19 cellular contexts compared by ENCODE assay signal in the genomic region with DNA sequence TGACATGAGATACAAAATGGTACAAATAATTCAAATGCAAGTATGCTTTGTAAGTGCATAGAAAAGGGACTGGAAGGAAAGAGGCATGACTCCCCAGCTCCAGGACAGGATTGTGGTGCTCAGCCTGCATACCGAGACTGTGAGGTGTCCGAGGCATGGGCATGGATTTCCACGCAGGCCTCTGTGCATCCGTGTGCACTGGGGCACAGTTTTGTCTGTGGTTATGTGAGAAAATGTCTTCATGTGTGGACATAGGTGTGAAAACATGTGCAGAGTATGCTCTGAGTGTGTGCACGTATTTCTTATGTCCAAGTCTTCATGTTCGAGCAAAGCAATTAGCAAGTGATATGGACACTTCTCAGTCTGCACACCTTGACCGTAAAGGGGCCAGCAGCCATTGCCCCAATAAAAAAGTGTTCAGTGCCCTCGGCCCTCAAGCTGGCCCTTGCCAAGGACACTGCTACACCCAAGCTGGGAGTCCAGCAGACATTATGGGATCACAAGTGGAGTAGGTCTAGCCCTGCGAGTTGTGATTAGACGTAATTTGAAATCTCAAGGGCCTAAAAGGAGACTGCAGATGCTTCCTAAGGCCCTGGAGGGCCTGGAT.
"Had no signal": no experiment of that assay in that cellular context is flagged by ENCODE, and none has a peak within 500 bp of the region (broad histone marks: within the 10 kb centered on the region; RNA-seq: fewer than 3 reads in every experiment).

No MANE protein-coding gene starts in this region.

- ATAC-seq: activated naive CD8-positive, alpha-beta T cell treated with anti-CD3 and anti-CD28 coated beads, Interleukin-2, amount 50 U/mL, for 24 hours; left colon; lower lobe of right lung; stimulated activated naive B cell treated with anti-CD40 and anti-IgM and Interleukin-4, amounts not matched to agents 10 μg/mL and 1 μg/mL and 100 μg/mL, for 72 hours had no signal

- H3K27ac ChIP-seq: brain microvascular endothelial cell, lower lobe of right lung, thoracic aorta, VCaP had no signal

- H3K27me3 Mint-ChIP-seq: activated naive CD4-positive, alpha-beta T cell treated with anti-CD3 and anti-CD28 coated beads, Interleukin-2, amount 10 ng/mL, durations not matched to agents 7 days and 5 days; activated naive CD8-positive, alpha-beta T cell treated with anti-CD3 and anti-CD28 coated beads, Interleukin-2, amount 50 U/mL, for 24 hours; stimulated activated naive B cell treated with anti-CD40 and anti-IgM and Interleukin-4, amounts not matched to agents 10 μg/mL and 1 μg/mL and 100 μg/mL, for 72 hours had no signal

- H3K4me3 Mint-ChIP-seq: activated naive CD4-positive, alpha-beta T cell treated with anti-CD3 and anti-CD28 coated beads, Interleukin-2, amount 10 ng/mL, durations not matched to agents 7 days and 5 days; activated naive CD8-positive, alpha-beta T cell treated with anti-CD3 and anti-CD28 coated beads, Interleukin-2, amount 50 U/mL, for 24 hours; activated T-cell treated with anti-CD3 and anti-CD28 coated beads, Interleukin-2, amount 50 U/mL, for 24 hours; central memory CD8-positive, alpha-beta T cell; mesothelial cell of epicardium; nephron; stimulated activated naive B cell treated with anti-CD40 and anti-IgM and Interleukin-4, amounts not matched to agents 10 μg/mL and 1 μg/mL and 100 μg/mL, for 72 hours had no signal

- H3K36me3 Mint-ChIP-seq: activated naive CD4-positive, alpha-beta T cell treated with anti-CD3 and anti-CD28 coated beads, Interleukin-2, amount 10 ng/mL, durations not matched to agents 7 days and 5 days; mesothelial cell of epicardium; stimulated activated naive B cell treated with anti-CD40 and anti-IgM and Interleukin-4, amounts not matched to agents 10 μg/mL and 1 μg/mL and 100 μg/mL, for 72 hours had no signal

- H3K4me3 ChIP-seq: esophagus squamous epithelium, lower lobe of right lung, thoracic aorta had no signal

- H3K27ac Mint-ChIP-seq: activated naive CD4-positive, alpha-beta T cell treated with anti-CD3 and anti-CD28 coated beads, Interleukin-2, amount 10 ng/mL, durations not matched to agents 7 days and 5 days; activated naive CD8-positive, alpha-beta T cell treated with anti-CD3 and anti-CD28 coated beads, Interleukin-2, amount 50 U/mL, for 24 hours; activated T-cell treated with anti-CD3 and anti-CD28 coated beads, Interleukin-2, amount 50 U/mL, for 24 hours; mesothelial cell of epicardium; nephron; stimulated activated naive B cell treated with anti-CD40 and anti-IgM and Interleukin-4, amounts not matched to agents 10 μg/mL and 1 μg/mL and 100 μg/mL, for 72 hours had no signal

- DNase-seq: activated CD4-positive, alpha-beta T cell treated with anti-CD3 and anti-CD28 coated beads for 1 hour; activated CD4-positive, alpha-beta T cell treated with anti-CD3 and anti-CD28 coated beads, Interleukin-2, amount 50 U/mL, for 48 hours; activated naive CD4-positive, alpha-beta T cell treated with anti-CD3 and anti-CD28 coated beads, Interleukin-2, amount 10 ng/mL, durations not matched to agents 7 days and 5 days; activated naive CD8-positive, alpha-beta T cell treated with anti-CD3 and anti-CD28 coated beads, Interleukin-2, amount 50 U/mL, for 24 hours; brain microvascular endothelial cell; effector CD8-positive, alpha-beta T cell; esophagus squamous epithelium; left colon; lower lobe of right lung; stimulated activated CD4-positive, alpha-beta T cell treated with anti-CD3 and anti-CD28 coated beads, Interleukin-15, amount 100 ng/mL, for 24 hours; stimulated activated CD4-positive, alpha-beta T cell treated with anti-CD3 and anti-CD28 coated beads, Interleukin-4, amount 100 ng/mL, for 1 hour; stimulated activated naive B cell treated with anti-CD40 and anti-IgM and Interleukin-4, amounts not matched to agents 10 μg/mL and 1 μg/mL and 100 μg/mL, for 72 hours; T-helper 2 cell had no signal

- H3K4me1 Mint-ChIP-seq: activated naive CD4-positive, alpha-beta T cell treated with anti-CD3 and anti-CD28 coated beads, Interleukin-2, amount 10 ng/mL, durations not matched to agents 7 days and 5 days; activated naive CD8-positive, alpha-beta T cell treated with anti-CD3 and anti-CD28 coated beads, Interleukin-2, amount 50 U/mL, for 24 hours; central memory CD8-positive, alpha-beta T cell; nephron; stimulated activated naive B cell treated with anti-CD40 and anti-IgM and Interleukin-4, amounts not matched to agents 10 μg/mL and 1 μg/mL and 100 μg/mL, for 72 hours had no signal

- H3K9me3 Mint-ChIP-seq: activated naive CD4-positive, alpha-beta T cell treated with anti-CD3 and anti-CD28 coated beads, Interleukin-2, amount 10 ng/mL, durations not matched to agents 7 days and 5 days; activated naive CD8-positive, alpha-beta T cell treated with anti-CD3 and anti-CD28 coated beads, Interleukin-2, amount 50 U/mL, for 24 hours; activated T-cell treated with anti-CD3 and anti-CD28 coated beads, Interleukin-2, amount 50 U/mL, for 24 hours; central memory CD8-positive, alpha-beta T cell; mesothelial cell of epicardium; nephron had no signal
